Comparison of ENCODE assay signal across 23 cellular contexts in genomic region chr16:69834817-69835477, GRCh38.
DNase-seq lines count a peak whose midpoint lies in the region; ATAC-seq, FAIRE-seq and TF ChIP-seq lines count a peak whose summit lies in the region.
"Had no signal": no experiment of that assay in that cellular context is flagged by ENCODE, and none has a peak within 500 bp of the region (broad histone marks: within the 10 kb centered on the region; RNA-seq: fewer than 3 reads in every experiment).

No MANE protein-coding gene starts in this region.

- peak overlapping the region; percentile 25 to 32 for H3K27ac ChIP-seq in thoracic aorta
- H3K27ac ChIP-seq: BLaER1 treated with 17β-estradiol and CSF1 and Interleukin-3, amounts not matched to agents 10 nM and 100 nM; sigmoid colon; testis had no signal

- CTCF ChIA-PET in WTC11 (lab: Charles Lee): interaction anchor here (2.4 kb wide), 1 partner anchor 95 kb away, joined by 9 read pairs; no protein-coding TSS in a partner anchor

- no peaks in the 10 kb centered on the region for H3K36me3 ChIP-seq in thoracic aorta
- H3K36me3 ChIP-seq: breast epithelium, HAP-1, sigmoid colon had no signal

- ATAC-seq in HG02870 (IDR thresholded peaks at IDR 0.05; ENCODE audit: unreplicated experiment) (peak; percentile 47), WTC11 (no peak), thoracic aorta (ENCODE audit: insufficient number of reproducible peaks, low FRiP score, low read depth) (no peak), GM21515 (IDR thresholded peaks at IDR 0.05; ENCODE audit: unreplicated experiment) (no peak)

- peak; percentile 48 for DNase-seq in GM19239 (ENCODE audit: insufficient read length, low spot score)
- DNase-seq in WTC11 (ENCODE audit: low spot score): no peak
- DNase-seq in thoracic aorta (ENCODE audit: low spot score): no peak
- no peak for DNase-seq in NCI-H526 treated with DMSO at 0.1 percent for 48 hours (lab: John Stamatoyannopoulos, UW)
- DNase-seq in stimulated activated CD4-positive, alpha-beta T cell treated with anti-CD3 and anti-CD28 coated beads, Interleukin-4, amount 100 ng/mL, for 24 hours: no peak
- DNase-seq: activated CD4-positive, alpha-beta T cell treated with anti-CD3 and anti-CD28 coated beads, Interleukin-2, amount 50 U/mL, for 48 hours; activated naive CD8-positive, alpha-beta T cell treated with anti-CD3 and anti-CD28 coated beads, Interleukin-2, amount 10 ng/mL, durations not matched to agents 7 days and 5 days; activated T-cell treated with anti-CD3 and anti-CD28 coated beads, Interleukin-2, amount 50 U/mL, for 24 hours; Karpas-422; NCI-H1105; NCI-H2171; NK-92 treated with Interleukin-12 subunit alpha and Interleukin-12 subunit beta, amount 100 ng/mL, for 24 hours; nucleus accumbens; RPMI8226; sigmoid colon; testis had no signal

- POLR2A ChIA-PET in WTC11 (lab: Charles Lee): interaction anchor here (0.5 kb wide), 1 partner anchor 77 kb away, joined by 4 read pairs; no protein-coding TSS in a partner anchor

- H3K4me1 ChIP-seq in thoracic aorta (ENCODE audit: control insufficient read depth in 1 of 2, low read depth in 2 of 2): peaks cover 19 to 65% of the 10 kb centered on the region in 2 donors
- H3K4me1 ChIP-seq: HAP-1 had no signal

- no peak overlapping the region for H3K4me3 Mint-ChIP-seq in WTC11
- H3K4me3 Mint-ChIP-seq: activated naive CD8-positive, alpha-beta T cell treated with anti-CD3 and anti-CD28 coated beads, Interleukin-2, amount 10 ng/mL, durations not matched to agents 7 days and 5 days; activated T-cell treated with anti-CD3 and anti-CD28 coated beads, Interleukin-2, amount 50 U/mL, for 24 hours had no signal

- H3K9me3 ChIP-seq in thoracic aorta: no peaks in the 10 kb centered on the region
- H3K9me3 ChIP-seq: BLaER1 treated with 17β-estradiol and CSF1 and Interleukin-3, amounts not matched to agents 10 nM and 100 nM; breast epithelium; HAP-1; sigmoid colon; testis had no signal

- H3K27me3 Mint-ChIP-seq in WTC11 (ENCODE audit: low read depth): no peaks in the 10 kb centered on the region
- H3K27me3 Mint-ChIP-seq: activated naive CD8-positive, alpha-beta T cell treated with anti-CD3 and anti-CD28 coated beads, Interleukin-2, amount 10 ng/mL, durations not matched to agents 7 days and 5 days; activated T-cell treated with anti-CD3 and anti-CD28 coated beads, Interleukin-2, amount 50 U/mL, for 24 hours had no signal

- no peaks in the 10 kb centered on the region; the same call in 1 of the 2 replicates for H3K36me3 Mint-ChIP-seq in WTC11
- H3K36me3 Mint-ChIP-seq: activated naive CD8-positive, alpha-beta T cell treated with anti-CD3 and anti-CD28 coated beads, Interleukin-2, amount 10 ng/mL, durations not matched to agents 7 days and 5 days had no signal

- TF ChIP-seq CTCF in WTC11 (IDR thresholded peaks at IDR 0.05) (no peak), thoracic aorta (IDR thresholded peaks at IDR 0.05) (no peak)

- FAIRE-seq in GM19239 (lab: Jason Lieb, UNC): peak; percentile 88
- FAIRE-seq: keratinocyte had no signal

- H3K4me1 Mint-ChIP-seq in WTC11: peaks cover 12% of the 10 kb centered on the region

- H3K27ac Mint-ChIP-seq in WTC11: 0 out of 2 replicates have a peak overlapping the region, but pooled peaks have one; percentile 32
- H3K27ac Mint-ChIP-seq: activated naive CD8-positive, alpha-beta T cell treated with anti-CD3 and anti-CD28 coated beads, Interleukin-2, amount 10 ng/mL, durations not matched to agents 7 days and 5 days; activated T-cell treated with anti-CD3 and anti-CD28 coated beads, Interleukin-2, amount 50 U/mL, for 24 hours had no signal

- no peaks in the 10 kb centered on the region for H3K9me3 Mint-ChIP-seq in WTC11
- H3K9me3 Mint-ChIP-seq: activated naive CD8-positive, alpha-beta T cell treated with anti-CD3 and anti-CD28 coated beads, Interleukin-2, amount 10 ng/mL, durations not matched to agents 7 days and 5 days; activated T-cell treated with anti-CD3 and anti-CD28 coated beads, Interleukin-2, amount 50 U/mL, for 24 hours had no signal

- no peaks in the 10 kb centered on the region for H3K27me3 ChIP-seq in thoracic aorta (replicated peaks; ENCODE audit: insufficient read depth)
- H3K27me3 ChIP-seq: BLaER1 treated with 17β-estradiol and CSF1 and Interleukin-3, amounts not matched to agents 10 nM and 100 nM; breast epithelium; hepatocyte; sigmoid colon; testis had no signal

- no peak overlapping the region for H3K4me3 ChIP-seq in thoracic aorta
- H3K4me3 ChIP-seq: BLaER1 treated with 17β-estradiol and CSF1 and Interleukin-3, amounts not matched to agents 10 nM and 100 nM; breast epithelium; HAP-1; hepatocyte; sigmoid colon; testis had no signal

TF ChIP-seq in WTC11, 78 proteins besides CTCF, POLR2A, EP300 and RAD21:
- TF ChIP-seq GTF2I (CRISPR knock-in tag; conservative IDR thresholded peaks at IDR 0.05): no peak
TF ChIP-seq in WTC11: peak in this region for 0.
